Comparison of ENCODE assay signal across 8 cellular contexts in the genomic region with DNA sequence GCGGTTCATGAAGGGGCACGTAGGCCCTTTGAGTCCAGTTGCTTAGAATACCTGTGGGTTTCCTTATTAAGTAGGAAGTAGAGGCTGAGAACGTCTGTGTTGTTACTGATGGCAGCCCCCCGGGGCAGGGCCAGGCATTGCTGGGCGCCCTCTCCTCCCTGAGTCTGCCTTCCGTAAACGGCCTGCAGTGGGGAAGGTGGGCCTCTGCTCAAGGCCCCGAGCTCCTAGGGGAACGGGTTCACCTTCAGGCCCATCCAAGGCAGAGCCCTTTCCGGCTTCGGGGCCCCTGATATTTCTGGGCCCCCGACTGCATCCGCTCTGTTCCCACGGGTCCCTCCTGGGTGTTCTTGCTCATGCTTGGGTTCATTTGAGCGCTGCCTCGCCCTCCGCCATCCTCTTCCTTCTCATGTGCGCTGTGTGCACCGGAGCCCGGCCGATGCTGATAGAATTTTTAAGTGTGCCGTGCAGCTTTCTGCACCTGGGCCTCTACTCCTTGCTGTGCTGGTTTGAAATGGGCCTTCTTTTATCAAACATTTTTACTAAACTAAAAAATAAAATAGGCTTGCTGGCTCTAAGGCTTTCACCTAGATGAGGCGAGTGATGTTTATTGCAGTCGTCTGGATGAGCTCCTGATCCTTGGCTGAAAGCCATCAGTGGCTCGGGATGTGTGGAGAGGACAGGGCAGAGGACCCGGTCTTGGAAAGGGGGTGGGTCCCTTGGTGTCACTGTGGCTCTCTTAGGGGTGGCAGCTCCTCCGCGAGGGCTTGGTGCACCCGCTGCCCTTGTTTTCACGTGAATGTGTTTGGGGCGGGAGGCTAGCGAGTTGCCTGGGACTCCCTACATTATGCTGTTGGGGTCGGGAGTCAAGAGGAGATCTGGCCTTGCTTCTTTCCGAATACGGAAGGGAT. TPM values are rescaled to one million over a fixed set of nuclear protein-coding genes. Genes with fewer than 3 reads are reported as not detected.
DNase-seq lines count a peak whose midpoint lies in the region; ATAC-seq, FAIRE-seq and TF ChIP-seq lines count a peak whose summit lies in the region.

No MANE protein-coding gene starts in this region.

- H3K27ac Mint-ChIP-seq in nephron progenitor cell: peak overlapping the region; percentile 93

- no peaks in the 10 kb centered on the region for H3K9me1 ChIP-seq in K562 (ENCODE audit: control insufficient read depth, insufficient read depth, low read length)

- BruUV-seq in K562 (replicated peaks; lab: Mats Ljungman, UMichigan): no TSS peak

- H3K4me3 ChIP-seq in K562: no peak overlapping the region

- peaks cover 39% of the 10 kb centered on the region for H3K79me2 ChIP-seq in K562 (ENCODE audit: control insufficient read depth, insufficient read depth, low read length)

- intact Hi-C loops in cardiac septum (cut with DNase I) (no loop called here), Right ventricle myocardium inferior (cut with DNase I) (no loop called here), K562 (cut with micrococcal nuclease) (no loop called here)

- TF ChIP-seq POLR2A in K562 (conservative IDR thresholded peaks at IDR 0.05): no peak

- peaks cover 53% of the 10 kb centered on the region for H3K4me1 Mint-ChIP-seq in nephron progenitor cell

- no peak for TF ChIP-seq RAD21 in K562 (CRISPR knock-in tag; conservative IDR thresholded peaks at IDR 0.05 in 1 of 2, IDR thresholded peaks at IDR 0.05 in 1 of 2)

- no peaks in the 10 kb centered on the region for H3K27me3 ChIP-seq in K562 (ENCODE audit: control insufficient read depth in 2 of 2, insufficient read depth in 2 of 2, low read length in 2 of 2)

- ATAC-seq in Right ventricle myocardium inferior (no peak), HG03439 (IDR thresholded peaks at IDR 0.05; ENCODE audit: unreplicated experiment) (peak; percentile 21), K562 (no peak), GM18498 (IDR thresholded peaks at IDR 0.05; ENCODE audit: unreplicated experiment) (no peak)

- WGBS in K562 (ENCODE audit: insufficient coverage, low coverage, missing lambda C conversion rate): 78% methylated on average over 23 of the region's 35 CpGs

- H3K9me3 ChIP-seq in K562 (replicated peaks; ENCODE audit: control insufficient read depth, insufficient read depth, low read depth, low read length): no peaks in the 10 kb centered on the region

- peaks cover 7% of the 10 kb centered on the region; the same call in 1 of the 2 replicates for H4K20me1 ChIP-seq in K562 (replicated peaks; ENCODE audit: control insufficient read depth, insufficient read depth, low read length)

- no peak overlapping the region for H3K4me3 Mint-ChIP-seq in nephron progenitor cell

- H3K27me3 Mint-ChIP-seq in nephron progenitor cell (ENCODE audit: low read depth, poor library complexity): peaks cover 5% of the 10 kb centered on the region

- peak overlapping the region; percentile 11; the same call in 1 of the 2 replicates for H3K4me2 ChIP-seq in K562 (ENCODE audit: insufficient read depth, low read length)

- in situ Hi-C loops in K562 (cut with MboI): no loop called here

- no peak overlapping the region for H2AFZ ChIP-seq in K562 (ENCODE audit: low read depth, low read length)

- DNase-seq in cardiac septum (ENCODE audit: low spot score) (peak; percentile 74), Right ventricle myocardium inferior (ENCODE audit: missing footprints) (no peak), K562 (ENCODE audit: extremely low read depth in 1 of 4, low spot score in 3 of 4) (no peak), nephron progenitor cell (no peak), NCI-H1417 treated with DMSO at 0.1 percent for 48 hours (lab: John Stamatoyannopoulos, UW) (no peak), nucleus accumbens (lab: John Stamatoyannopoulos, UW) (no peak)

- H3K36me3 ChIP-seq in K562 (ENCODE audit: control insufficient read depth, insufficient read depth, low read length): 0 out of 3 replicates have a peak, but pooled peaks cover 2% of the 10 kb centered on the region

- CTCF ChIA-PET in K562 (lab: Yijun Ruan, JAX; ENCODE audit: low intra/inter-chr PET ratio): interaction anchor here (0.7 kb wide), 1 partner anchor 984 kb away, joined by 3 read pairs; no protein-coding TSS in a partner anchor

- no peak for TF ChIP-seq EP300 in K562 (IDR thresholded peaks at IDR 0.05; ENCODE audit: low read length)

- peak overlapping the region in 1 of 2 experiments; percentile 68; a peak in 2 of 4 replicates for H3K9ac ChIP-seq in K562 (ENCODE audit: insufficient read depth in 1 of 2, low read depth in 2 of 2, low read length in 2 of 2)

- no peak for FAIRE-seq in K562 (lab: Jason Lieb, UNC)

- POLR2A ChIA-PET in K562 (lab: Yijun Ruan, JAX): interaction anchor here (0.6 to 2.1 kb wide), 6 partner anchors 8 to 221 kb away, joined by 3 to 23 read pairs (median 4); partner anchors contain the start of gene TBC1D22A

- TF ChIP-seq CTCF in K562 (IDR thresholded peaks at IDR 0.05 in 2 of 3, conservative IDR thresholded peaks at IDR 0.05 in 1 of 3; ENCODE audit: insufficient read depth in 2 of 3, low read depth in 1 of 3, low read length in 3 of 3) (no peak), nephron progenitor cell (IDR thresholded peaks at IDR 0.05) (no peak)

- H3K4me1 ChIP-seq in K562 (replicated peaks in 1 of 2; ENCODE audit: control insufficient read depth in 2 of 2, insufficient read depth in 2 of 2, low read length in 2 of 2): peaks cover 24 to 47% of the 10 kb centered on the region in 2 experiments

- no peaks in the 10 kb centered on the region for H3K36me3 Mint-ChIP-seq in nephron progenitor cell (ENCODE audit: low read depth)

- no peak overlapping the region for H3K27ac ChIP-seq in K562 (ENCODE audit: extremely low read depth, low read depth, low read length)

- no peaks in the 10 kb centered on the region for H3K9me3 Mint-ChIP-seq in nephron progenitor cell

TF ChIP-seq in K562, 482 proteins besides CTCF, POLR2A, EP300 and RAD21 (continues in another document):
- TF ChIP-seq, protein P1, sequence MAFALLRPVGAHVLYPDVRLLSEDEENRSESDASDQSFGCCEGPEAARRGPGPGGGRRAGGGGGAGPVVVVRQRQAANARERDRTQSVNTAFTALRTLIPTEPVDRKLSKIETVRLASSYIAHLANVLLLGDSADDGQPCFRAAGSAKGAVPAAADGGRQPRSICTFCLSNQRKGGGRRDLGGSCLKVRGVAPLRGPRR (CRISPR knock-in tag; IDR thresholded peaks at IDR 0.05): no peak
- TF ChIP-seq PYGO2 (tag; IDR thresholded peaks at IDR 0.05): no peak
- TF ChIP-seq, protein P2, sequence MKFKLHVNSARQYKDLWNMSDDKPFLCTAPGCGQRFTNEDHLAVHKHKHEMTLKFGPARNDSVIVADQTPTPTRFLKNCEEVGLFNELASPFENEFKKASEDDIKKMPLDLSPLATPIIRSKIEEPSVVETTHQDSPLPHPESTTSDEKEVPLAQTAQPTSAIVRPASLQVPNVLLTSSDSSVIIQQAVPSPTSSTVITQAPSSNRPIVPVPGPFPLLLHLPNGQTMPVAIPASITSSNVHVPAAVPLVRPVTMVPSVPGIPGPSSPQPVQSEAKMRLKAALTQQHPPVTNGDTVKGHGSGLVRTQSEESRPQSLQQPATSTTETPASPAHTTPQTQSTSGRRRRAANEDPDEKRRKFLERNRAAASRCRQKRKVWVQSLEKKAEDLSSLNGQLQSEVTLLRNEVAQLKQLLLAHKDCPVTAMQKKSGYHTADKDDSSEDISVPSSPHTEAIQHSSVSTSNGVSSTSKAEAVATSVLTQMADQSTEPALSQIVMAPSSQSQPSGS (CRISPR knock-in tag; IDR thresholded peaks at IDR 0.05): no peak
- no peak for TF ChIP-seq RB1 (IDR thresholded peaks at IDR 0.05; ENCODE audit: low read depth)
- TF ChIP-seq GTF2F1 (IDR thresholded peaks at IDR 0.05; ENCODE audit: low read depth, low read length): no peak
- TF ChIP-seq PCBP1 (IDR thresholded peaks at IDR 0.05; ENCODE audit: low read depth, low read length, poor library complexity, severe bottlenecking): no peak

RNA-seq across cellular contexts. Expression of gene TBC1D22A, which starts 12.3 kb away (rescaled TPM):
- total RNA-seq in cardiac septum (20.1 TPM), Right ventricle myocardium inferior (14.6 TPM), K562 (2014; rRNA removed) (5.2 and 8.2 TPM in 2 replicates), K562 (2014; rRNA removed; fragmentation: Illumina TruSeq; extraction: Trizol) (1.9 and 2.4 TPM in 2 replicates), K562 (2015; rRNA removed; fragmentation: Illumina TruSeq; extraction: Trizol) (3.1 and 3.3 TPM in 2 replicates), K562 (2021) (11.5 and 12.6 TPM in 2 replicates)
- total RNA-seq in K562 (2011; cell fraction: chromatin; rRNA removed; ENCODE audit: low replicate concordance): 31.5 and 43.3 TPM in 2 replicates
- total RNA-seq in K562 (2011; cell fraction: nucleolus; rRNA removed): 21.1 and 22.2 TPM in 2 replicates
- 21.2 and 22.4 TPM in 2 replicates for total RNA-seq in K562 (2011; cell fraction: nucleoplasm; rRNA removed)
- polyA plus RNA-seq in K562 (2011; rRNA removed) (7.5 and 10.0 TPM in 2 replicates), K562 (2014; fragmentation: Illumina TruSeq; extraction: Trizol) (5.6 and 5.8 TPM in 2 replicates), K562 (2014; fragmentation: Nextera tagmentation; extraction: Ambion mirVana) (under 1 TPM; 0.20 to 0.34 TPM), K562 (2014; rRNA removed) (7.1 and 7.9 TPM in 2 replicates)
- polyA plus RNA-seq in K562 (2011; cell fraction: cytosol; rRNA removed): 7.8 and 8.5 TPM in 2 replicates
- 9.0 and 10.7 TPM in 2 replicates for polyA plus RNA-seq in K562 (2011; cell fraction: nucleus; rRNA removed)
- polyA plus RNA-seq in K562 (2012): 8.6 and 10.2 TPM in 2 replicates
- 8.5 and 9.0 TPM in 2 replicates for polyA minus RNA-seq in K562 (2011; rRNA and poly(A)+ RNA removed)
- polyA minus RNA-seq in K562 (2011; cell fraction: cytosol; rRNA and poly(A)+ RNA removed): 5.6 and 15.4 TPM in 2 replicates
- 7.1 and 12.8 TPM in 2 replicates for polyA minus RNA-seq in K562 (2011; cell fraction: nucleus; rRNA and poly(A)+ RNA removed)

RNA-seq across cellular contexts. Expression of gene CERK, which starts 36.7 kb away (rescaled TPM):
- 60.0 TPM for total RNA-seq in cardiac septum
- 71.6 TPM for total RNA-seq in Right ventricle myocardium inferior
- 19.9 and 29.6 TPM in 2 replicates for total RNA-seq in K562 (2011; cell fraction: chromatin; rRNA removed; ENCODE audit: low replicate concordance)
- total RNA-seq in K562 (2011; cell fraction: nucleolus; rRNA removed): 16.8 and 18.6 TPM in 2 replicates
- 22.0 and 23.9 TPM in 2 replicates for total RNA-seq in K562 (2011; cell fraction: nucleoplasm; rRNA removed)
- total RNA-seq in K562 (2014; rRNA removed): 10.7 and 12.2 TPM in 2 replicates
- 7.3 and 8.0 TPM in 2 replicates for total RNA-seq in K562 (2014; rRNA removed; fragmentation: Illumina TruSeq; extraction: Trizol)
- total RNA-seq in K562 (2015; rRNA removed; fragmentation: Illumina TruSeq; extraction: Trizol): 14.5 and 14.9 TPM in 2 replicates
- 9.9 and 12.5 TPM in 2 replicates for total RNA-seq in K562 (2021)
- 11.8 and 12.7 TPM in 2 replicates for polyA plus RNA-seq in K562 (2011; rRNA removed)
- 10.9 and 13.7 TPM in 2 replicates for polyA plus RNA-seq in K562 (2011; cell fraction: cytosol; rRNA removed)
- polyA plus RNA-seq in K562 (2011; cell fraction: nucleus; rRNA removed): 9.6 and 10.3 TPM in 2 replicates
- polyA plus RNA-seq in K562 (2012): 10.9 and 13.1 TPM in 2 replicates
- polyA plus RNA-seq in K562 (2014; fragmentation: Illumina TruSeq; extraction: Trizol): 8.0 and 8.7 TPM in 2 replicates
- 1 to 10 TPM; 1.1 to 1.3 TPM for polyA plus RNA-seq in K562 (2014; fragmentation: Nextera tagmentation; extraction: Ambion mirVana)
- polyA plus RNA-seq in K562 (2014; rRNA removed): 8.3 and 8.6 TPM in 2 replicates
- polyA minus RNA-seq in K562 (2011; rRNA and poly(A)+ RNA removed): 13.6 and 15.8 TPM in 2 replicates
- polyA minus RNA-seq in K562 (2011; cell fraction: cytosol; rRNA and poly(A)+ RNA removed): 9.7 and 12.5 TPM in 2 replicates
- polyA minus RNA-seq in K562 (2011; cell fraction: nucleus; rRNA and poly(A)+ RNA removed): 6.2 and 12.6 TPM in 2 replicates
